ENCODE assay signal across 1 cellular context in the genomic region with DNA sequence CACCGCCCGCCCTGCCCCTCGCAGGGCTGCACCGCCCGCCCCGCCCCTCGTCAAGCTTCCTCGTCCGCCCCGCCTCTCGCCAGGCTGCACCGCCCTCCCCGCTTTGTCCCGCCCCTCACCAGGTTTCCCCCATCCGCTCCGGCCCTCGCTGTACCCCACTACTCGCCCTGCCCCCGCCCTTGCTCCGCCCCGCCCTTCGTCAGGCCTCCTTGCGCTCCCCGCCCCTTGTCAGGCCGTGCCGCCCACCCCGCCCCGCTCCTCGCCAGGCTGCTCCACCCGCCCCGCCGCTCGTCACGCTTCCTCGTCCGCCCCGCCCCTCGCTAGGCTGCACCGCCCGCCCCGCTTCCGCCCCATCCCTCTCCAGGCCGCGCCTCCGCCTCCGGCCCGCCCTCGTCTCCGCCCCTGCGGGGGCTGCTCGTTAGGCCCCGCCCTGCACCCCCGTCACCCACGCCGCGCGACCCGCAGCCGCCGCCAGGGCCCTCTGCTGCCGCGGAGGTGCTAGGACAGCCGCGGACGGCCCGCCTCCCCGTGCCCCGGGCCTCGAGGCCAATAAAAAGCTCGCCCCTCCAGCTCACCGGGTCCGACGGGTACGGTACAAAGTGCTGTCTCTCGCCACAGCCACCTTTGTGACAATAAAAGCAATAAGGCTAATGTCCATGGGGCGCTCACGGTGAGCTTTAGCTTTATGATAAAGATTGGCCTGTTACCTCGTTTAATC.
TF ChIP-seq lines count a peak whose summit lies in the region.

No MANE protein-coding gene starts in this region.

TF ChIP-seq in HepG2, 621 proteins besides CTCF, POLR2A, EP300 and RAD21 (continued from another document and continues in another):
- TF ChIP-seq, protein P1, sequence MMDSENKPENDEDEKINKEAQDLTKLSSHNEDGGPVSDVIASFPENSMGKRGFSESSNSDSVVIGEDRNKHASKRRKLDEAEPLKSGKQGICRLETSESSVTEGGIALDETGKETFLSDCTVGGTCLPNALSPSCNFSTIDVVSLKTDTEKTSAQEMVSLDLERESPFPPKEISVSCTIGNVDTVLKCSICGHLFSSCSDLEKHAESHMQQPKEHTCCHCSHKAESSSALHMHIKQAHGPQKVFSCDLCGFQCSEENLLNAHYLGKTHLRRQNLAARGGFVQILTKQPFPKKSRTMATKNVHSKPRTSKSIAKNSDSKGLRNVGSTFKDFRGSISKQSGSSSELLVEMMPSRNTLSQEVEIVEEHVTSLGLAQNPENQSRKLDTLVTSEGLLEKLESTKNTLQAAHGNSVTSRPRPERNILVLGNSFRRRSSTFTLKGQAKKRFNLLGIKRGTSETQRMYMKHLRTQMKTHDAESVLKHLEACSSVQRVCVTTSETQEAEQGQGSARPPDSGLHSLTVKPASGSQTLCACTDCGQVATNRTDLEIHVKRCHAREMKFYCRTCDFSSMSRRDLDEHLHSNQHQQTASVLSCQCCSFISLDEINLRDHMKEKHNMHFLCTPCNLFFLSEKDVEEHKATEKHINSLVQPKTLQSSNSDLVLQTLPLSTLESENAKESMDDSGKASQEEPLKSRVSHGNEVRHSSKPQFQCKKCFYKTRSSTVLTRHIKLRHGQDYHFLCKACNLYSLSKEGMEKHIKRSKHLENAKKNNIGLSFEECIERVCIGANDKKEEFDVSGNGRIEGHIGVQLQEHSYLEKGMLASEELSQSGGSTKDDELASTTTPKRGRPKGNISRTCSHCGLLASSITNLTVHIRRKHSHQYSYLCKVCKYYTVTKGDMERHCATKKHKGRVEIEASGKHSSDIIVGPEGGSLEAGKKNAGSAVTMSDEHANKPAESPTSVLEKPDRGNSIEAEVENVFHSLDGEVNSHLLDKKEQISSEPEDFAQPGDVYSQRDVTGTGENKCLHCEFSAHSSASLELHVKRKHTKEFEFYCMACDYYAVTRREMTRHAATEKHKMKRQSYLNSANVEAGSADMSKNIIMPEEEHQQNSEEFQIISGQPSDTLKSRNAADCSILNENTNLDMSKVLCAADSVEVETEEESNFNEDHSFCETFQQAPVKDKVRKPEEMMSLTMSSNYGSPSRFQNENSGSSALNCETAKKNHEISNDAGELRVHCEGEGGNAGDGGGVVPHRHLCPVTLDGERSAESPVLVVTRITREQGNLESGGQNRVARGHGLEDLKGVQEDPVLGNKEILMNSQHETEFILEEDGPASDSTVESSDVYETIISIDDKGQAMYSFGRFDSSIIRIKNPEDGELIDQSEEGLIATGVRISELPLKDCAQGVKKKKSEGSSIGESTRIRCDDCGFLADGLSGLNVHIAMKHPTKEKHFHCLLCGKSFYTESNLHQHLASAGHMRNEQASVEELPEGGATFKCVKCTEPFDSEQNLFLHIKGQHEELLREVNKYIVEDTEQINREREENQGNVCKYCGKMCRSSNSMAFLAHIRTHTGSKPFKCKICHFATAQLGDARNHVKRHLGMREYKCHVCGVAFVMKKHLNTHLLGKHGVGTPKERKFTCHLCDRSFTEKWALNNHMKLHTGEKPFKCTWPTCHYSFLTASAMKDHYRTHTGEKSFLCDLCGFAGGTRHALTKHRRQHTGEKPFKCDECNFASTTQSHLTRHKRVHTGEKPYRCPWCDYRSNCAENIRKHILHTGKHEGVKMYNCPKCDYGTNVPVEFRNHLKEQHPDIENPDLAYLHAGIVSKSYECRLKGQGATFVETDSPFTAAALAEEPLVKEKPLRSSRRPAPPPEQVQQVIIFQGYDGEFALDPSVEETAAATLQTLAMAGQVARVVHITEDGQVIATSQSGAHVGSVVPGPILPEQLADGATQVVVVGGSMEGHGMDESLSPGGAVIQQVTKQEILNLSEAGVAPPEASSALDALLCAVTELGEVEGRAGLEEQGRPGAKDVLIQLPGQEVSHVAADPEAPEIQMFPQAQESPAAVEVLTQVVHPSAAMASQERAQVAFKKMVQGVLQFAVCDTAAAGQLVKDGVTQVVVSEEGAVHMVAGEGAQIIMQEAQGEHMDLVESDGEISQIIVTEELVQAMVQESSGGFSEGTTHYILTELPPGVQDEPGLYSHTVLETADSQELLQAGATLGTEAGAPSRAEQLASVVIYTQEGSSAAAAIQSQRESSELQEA (CRISPR knock-in tag; IDR thresholded peaks at IDR 0.05; ENCODE audit: not compliant biosample characterization), result peak; percentile 89
- TF ChIP-seq ZNF615 (CRISPR knock-in tag; IDR thresholded peaks at IDR 0.05; ENCODE audit: borderline replicate concordance) (no peak), ZNF768 (CRISPR knock-in tag; IDR thresholded peaks at IDR 0.05) (peak; percentile 47), ZNF331 (CRISPR knock-in tag; IDR thresholded peaks at IDR 0.05) (peak; percentile 34; the same call in 1 of the 2 replicates), ZNF510 (CRISPR knock-in tag; IDR thresholded peaks at IDR 0.05; ENCODE audit: low read depth) (no peak), ASH2L (IDR thresholded peaks at IDR 0.05; ENCODE audit: insufficient read length, low read depth, low read length) (peak; percentile 91), ZNF496 (CRISPR knock-in tag; IDR thresholded peaks at IDR 0.05; ENCODE audit: insufficient replicate concordance) (no peak), PHF20 (CRISPR knock-in tag; IDR thresholded peaks at IDR 0.05) (peak; percentile 41; the same call in 1 of the 2 replicates), ATAD3A (CRISPR knock-in tag; IDR thresholded peaks at IDR 0.05) (no peak), NCOR1 (IDR thresholded peaks at IDR 0.05; ENCODE audit: borderline replicate concordance, low read length) (peak; percentile 86), BRD4 (CRISPR knock-in tag; IDR thresholded peaks at IDR 0.05) (no peak), ZFX (CRISPR knock-in tag; IDR thresholded peaks at IDR 0.05; ENCODE audit: low read depth) (peak; percentile 84), PHF5A (CRISPR knock-in tag; IDR thresholded peaks at IDR 0.05; ENCODE audit: low read depth, unreplicated experiment) (no peak), ZNF230 (CRISPR knock-in tag; IDR thresholded peaks at IDR 0.05) (peak; percentile 90; the same call in 1 of the 2 replicates), ZNF841 (CRISPR knock-in tag; IDR thresholded peaks at IDR 0.05; ENCODE audit: borderline replicate concordance) (no peak), RFX1 (IDR thresholded peaks at IDR 0.05) (no peak), HMG20A (CRISPR knock-in tag; IDR thresholded peaks at IDR 0.05; ENCODE audit: borderline replicate concordance) (peak; percentile 29; the same call in 1 of the 2 replicates), SP2 (CRISPR knock-in tag; IDR thresholded peaks at IDR 0.05) (no peak), ESRRA (CRISPR knock-in tag; IDR thresholded peaks at IDR 0.05; ENCODE audit: low read depth) (no peak; the same call in 1 of the 2 replicates), ARID2 (CRISPR knock-in tag; IDR thresholded peaks at IDR 0.05; ENCODE audit: borderline replicate concordance) (no peak)
- TF ChIP-seq, protein P2, sequence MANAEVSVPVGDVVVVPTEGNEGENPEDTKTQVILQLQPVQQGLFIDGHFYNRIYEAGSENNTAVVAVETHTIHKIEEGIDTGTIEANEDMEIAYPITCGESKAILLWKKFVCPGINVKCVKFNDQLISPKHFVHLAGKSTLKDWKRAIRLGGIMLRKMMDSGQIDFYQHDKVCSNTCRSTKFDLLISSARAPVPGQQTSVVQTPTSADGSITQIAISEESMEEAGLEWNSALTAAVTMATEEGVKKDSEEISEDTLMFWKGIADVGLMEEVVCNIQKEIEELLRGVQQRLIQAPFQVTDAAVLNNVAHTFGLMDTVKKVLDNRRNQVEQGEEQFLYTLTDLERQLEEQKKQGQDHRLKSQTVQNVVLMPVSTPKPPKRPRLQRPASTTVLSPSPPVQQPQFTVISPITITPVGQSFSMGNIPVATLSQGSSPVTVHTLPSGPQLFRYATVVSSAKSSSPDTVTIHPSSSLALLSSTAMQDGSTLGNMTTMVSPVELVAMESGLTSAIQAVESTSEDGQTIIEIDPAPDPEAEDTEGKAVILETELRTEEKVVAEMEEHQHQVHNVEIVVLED (CRISPR knock-in tag; IDR thresholded peaks at IDR 0.05; ENCODE audit: borderline replicate concordance), result peak; percentile 62
- TF ChIP-seq, protein P3, sequence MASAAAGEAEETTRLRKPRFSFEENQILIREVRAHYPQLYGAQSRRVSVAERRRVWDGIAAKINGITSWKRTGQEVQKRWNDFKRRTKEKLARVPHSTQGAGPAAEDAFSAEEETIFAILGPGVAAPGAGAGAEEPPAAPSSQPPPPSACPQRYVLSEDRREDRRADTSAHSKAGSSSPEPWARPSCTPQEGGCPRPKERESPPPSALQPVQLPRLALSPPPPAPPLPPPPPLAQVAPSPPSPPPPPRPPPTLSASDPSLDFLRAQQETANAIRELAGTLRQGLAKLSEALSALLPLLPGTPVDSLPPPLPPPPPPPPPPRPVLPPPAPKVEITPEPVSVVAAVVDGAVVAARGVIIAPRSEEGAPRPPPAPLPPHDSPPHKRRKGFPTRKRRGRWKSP (CRISPR knock-in tag; IDR thresholded peaks at IDR 0.05), result 0 out of 2 replicates have a peak, but pooled peaks have one; percentile 30
- TF ChIP-seq, protein P4, sequence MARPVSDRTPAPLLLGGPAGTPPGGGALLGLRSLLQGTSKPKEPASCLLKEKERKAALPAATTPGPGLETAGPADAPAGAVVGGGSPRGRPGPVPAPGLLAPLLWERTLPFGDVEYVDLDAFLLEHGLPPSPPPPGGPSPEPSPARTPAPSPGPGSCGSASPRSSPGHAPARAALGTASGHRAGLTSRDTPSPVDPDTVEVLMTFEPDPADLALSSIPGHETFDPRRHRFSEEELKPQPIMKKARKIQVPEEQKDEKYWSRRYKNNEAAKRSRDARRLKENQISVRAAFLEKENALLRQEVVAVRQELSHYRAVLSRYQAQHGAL (CRISPR knock-in tag; IDR thresholded peaks at IDR 0.05; ENCODE audit: not compliant biosample characterization), result no peak
- TF ChIP-seq, protein P5, sequence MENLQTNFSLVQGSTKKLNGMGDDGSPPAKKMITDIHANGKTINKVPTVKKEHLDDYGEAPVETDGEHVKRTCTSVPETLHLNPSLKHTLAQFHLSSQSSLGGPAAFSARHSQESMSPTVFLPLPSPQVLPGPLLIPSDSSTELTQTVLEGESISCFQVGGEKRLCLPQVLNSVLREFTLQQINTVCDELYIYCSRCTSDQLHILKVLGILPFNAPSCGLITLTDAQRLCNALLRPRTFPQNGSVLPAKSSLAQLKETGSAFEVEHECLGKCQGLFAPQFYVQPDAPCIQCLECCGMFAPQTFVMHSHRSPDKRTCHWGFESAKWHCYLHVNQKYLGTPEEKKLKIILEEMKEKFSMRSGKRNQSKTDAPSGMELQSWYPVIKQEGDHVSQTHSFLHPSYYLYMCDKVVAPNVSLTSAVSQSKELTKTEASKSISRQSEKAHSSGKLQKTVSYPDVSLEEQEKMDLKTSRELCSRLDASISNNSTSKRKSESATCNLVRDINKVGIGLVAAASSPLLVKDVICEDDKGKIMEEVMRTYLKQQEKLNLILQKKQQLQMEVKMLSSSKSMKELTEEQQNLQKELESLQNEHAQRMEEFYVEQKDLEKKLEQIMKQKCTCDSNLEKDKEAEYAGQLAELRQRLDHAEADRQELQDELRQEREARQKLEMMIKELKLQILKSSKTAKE (CRISPR knock-in tag; IDR thresholded peaks at IDR 0.05; ENCODE audit: borderline replicate concordance), result 0 out of 2 replicates have a peak, but pooled peaks have one; percentile 22
- TF ChIP-seq, protein P6, sequence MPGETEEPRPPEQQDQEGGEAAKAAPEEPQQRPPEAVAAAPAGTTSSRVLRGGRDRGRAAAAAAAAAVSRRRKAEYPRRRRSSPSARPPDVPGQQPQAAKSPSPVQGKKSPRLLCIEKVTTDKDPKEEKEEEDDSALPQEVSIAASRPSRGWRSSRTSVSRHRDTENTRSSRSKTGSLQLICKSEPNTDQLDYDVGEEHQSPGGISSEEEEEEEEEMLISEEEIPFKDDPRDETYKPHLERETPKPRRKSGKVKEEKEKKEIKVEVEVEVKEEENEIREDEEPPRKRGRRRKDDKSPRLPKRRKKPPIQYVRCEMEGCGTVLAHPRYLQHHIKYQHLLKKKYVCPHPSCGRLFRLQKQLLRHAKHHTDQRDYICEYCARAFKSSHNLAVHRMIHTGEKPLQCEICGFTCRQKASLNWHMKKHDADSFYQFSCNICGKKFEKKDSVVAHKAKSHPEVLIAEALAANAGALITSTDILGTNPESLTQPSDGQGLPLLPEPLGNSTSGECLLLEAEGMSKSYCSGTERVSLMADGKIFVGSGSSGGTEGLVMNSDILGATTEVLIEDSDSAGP (CRISPR knock-in tag; IDR thresholded peaks at IDR 0.05; ENCODE audit: borderline replicate concordance), result peak; percentile 63; the same call in 1 of the 2 replicates
- TF ChIP-seq, protein P7, sequence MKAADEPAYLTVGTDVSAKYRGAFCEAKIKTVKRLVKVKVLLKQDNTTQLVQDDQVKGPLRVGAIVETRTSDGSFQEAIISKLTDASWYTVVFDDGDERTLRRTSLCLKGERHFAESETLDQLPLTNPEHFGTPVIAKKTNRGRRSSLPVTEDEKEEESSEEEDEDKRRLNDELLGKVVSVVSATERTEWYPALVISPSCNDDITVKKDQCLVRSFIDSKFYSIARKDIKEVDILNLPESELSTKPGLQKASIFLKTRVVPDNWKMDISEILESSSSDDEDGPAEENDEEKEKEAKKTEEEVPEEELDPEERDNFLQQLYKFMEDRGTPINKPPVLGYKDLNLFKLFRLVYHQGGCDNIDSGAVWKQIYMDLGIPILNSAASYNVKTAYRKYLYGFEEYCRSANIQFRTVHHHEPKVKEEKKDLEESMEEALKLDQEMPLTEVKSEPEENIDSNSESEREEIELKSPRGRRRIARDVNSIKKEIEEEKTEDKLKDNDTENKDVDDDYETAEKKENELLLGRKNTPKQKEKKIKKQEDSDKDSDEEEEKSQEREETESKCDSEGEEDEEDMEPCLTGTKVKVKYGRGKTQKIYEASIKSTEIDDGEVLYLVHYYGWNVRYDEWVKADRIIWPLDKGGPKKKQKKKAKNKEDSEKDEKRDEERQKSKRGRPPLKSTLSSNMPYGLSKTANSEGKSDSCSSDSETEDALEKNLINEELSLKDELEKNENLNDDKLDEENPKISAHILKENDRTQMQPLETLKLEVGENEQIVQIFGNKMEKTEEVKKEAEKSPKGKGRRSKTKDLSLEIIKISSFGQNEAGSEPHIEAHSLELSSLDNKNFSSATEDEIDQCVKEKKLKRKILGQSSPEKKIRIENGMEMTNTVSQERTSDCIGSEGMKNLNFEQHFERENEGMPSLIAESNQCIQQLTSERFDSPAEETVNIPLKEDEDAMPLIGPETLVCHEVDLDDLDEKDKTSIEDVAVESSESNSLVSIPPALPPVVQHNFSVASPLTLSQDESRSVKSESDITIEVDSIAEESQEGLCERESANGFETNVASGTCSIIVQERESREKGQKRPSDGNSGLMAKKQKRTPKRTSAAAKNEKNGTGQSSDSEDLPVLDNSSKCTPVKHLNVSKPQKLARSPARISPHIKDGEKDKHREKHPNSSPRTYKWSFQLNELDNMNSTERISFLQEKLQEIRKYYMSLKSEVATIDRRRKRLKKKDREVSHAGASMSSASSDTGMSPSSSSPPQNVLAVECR (CRISPR knock-in tag; IDR thresholded peaks at IDR 0.05; ENCODE audit: borderline replicate concordance), result peak; percentile 74; the same call in 1 of the 2 replicates
- TF ChIP-seq, protein P8, sequence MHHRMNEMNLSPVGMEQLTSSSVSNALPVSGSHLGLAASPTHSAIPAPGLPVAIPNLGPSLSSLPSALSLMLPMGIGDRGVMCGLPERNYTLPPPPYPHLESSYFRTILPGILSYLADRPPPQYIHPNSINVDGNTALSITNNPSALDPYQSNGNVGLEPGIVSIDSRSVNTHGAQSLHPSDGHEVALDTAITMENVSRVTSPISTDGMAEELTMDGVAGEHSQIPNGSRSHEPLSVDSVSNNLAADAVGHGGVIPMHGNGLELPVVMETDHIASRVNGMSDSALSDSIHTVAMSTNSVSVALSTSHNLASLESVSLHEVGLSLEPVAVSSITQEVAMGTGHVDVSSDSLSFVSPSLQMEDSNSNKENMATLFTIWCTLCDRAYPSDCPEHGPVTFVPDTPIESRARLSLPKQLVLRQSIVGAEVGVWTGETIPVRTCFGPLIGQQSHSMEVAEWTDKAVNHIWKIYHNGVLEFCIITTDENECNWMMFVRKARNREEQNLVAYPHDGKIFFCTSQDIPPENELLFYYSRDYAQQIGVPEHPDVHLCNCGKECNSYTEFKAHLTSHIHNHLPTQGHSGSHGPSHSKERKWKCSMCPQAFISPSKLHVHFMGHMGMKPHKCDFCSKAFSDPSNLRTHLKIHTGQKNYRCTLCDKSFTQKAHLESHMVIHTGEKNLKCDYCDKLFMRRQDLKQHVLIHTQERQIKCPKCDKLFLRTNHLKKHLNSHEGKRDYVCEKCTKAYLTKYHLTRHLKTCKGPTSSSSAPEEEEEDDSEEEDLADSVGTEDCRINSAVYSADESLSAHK (CRISPR knock-in tag; IDR thresholded peaks at IDR 0.05; ENCODE audit: borderline replicate concordance), result no peak
